Comparison of ENCODE assay signal across 18 cellular contexts in the genomic region with DNA sequence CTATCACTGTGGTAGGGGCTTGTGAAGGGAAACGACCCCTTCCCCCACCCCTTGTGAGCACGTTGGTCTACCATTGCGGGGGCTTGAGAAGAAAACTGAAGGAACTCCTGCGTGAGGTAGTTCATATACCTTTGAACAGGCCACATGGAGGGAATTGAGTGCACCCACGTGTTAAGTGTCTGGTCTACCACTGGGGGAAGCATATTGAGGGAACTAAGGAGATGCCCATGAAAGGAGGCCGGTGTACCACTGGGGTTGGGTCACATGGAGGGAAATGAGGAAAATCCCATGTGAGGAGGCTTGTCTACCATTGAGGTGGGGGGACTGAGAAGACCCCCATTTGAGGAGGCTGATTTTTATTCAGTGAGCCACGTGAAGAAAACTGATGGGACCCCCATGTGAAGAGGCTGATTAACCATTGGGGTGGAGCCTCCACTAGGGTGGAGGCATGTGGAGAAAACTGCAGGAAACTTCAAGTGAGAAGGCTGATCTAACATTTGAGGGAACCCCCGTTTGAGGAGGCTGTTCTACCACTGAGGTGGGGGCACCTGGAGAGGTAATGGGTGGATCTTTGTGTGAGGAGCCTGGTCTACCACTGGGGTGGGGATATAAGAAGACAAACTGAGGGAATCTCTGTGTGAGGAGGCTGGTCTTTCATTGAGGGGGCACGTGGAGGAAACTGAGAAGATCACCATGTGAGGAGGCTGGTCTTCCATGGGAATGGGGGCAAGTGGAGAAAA.
DNase-seq lines count a peak whose midpoint lies in the region; ATAC-seq and TF ChIP-seq lines count a peak whose summit lies in the region.
"Had no signal": no experiment of that assay in that cellular context is flagged by ENCODE, and none has a peak within 500 bp of the region (broad histone marks: within the 10 kb centered on the region; RNA-seq: fewer than 3 reads in every experiment).

No MANE protein-coding gene starts in this region.

- no peaks in the 10 kb centered on the region for H3K36me3 Mint-ChIP-seq in progenitor cell of endocrine pancreas (ENCODE audit: insufficient read depth)
- H3K36me3 Mint-ChIP-seq: mesothelial cell of epicardium had no signal

- no peaks in the 10 kb centered on the region for H3K4me1 ChIP-seq in BE2C

- H3K36me3 ChIP-seq in BE2C: no peaks in the 10 kb centered on the region
- H3K36me3 ChIP-seq: thoracic aorta had no signal

- in situ Hi-C loops in ACHN (cut with HindIII; ENCODE audit: low pct_ligation_motif_present, low pct_unique_long_range_greater_than_20kb, low sequenced_read_pairs): no loop called here

- H3K4me3 Mint-ChIP-seq in progenitor cell of endocrine pancreas (ENCODE audit: low read depth): no peak overlapping the region
- H3K4me3 Mint-ChIP-seq: B cell; dendritic cell treated with granulocyte-macrophage colony-stimulating factor and Interleukin-4, amounts not matched to agents 40 ng/mL and 50 ng/mL, for 4 days; mesothelial cell of epicardium; nephron; stimulated activated naive B cell treated with anti-CD40 and anti-IgM and Interleukin-4, amounts not matched to agents 10 μg/mL and 1 μg/mL and 100 μg/mL, for 72 hours had no signal

- no peaks in the 10 kb centered on the region for H3K4me1 Mint-ChIP-seq in progenitor cell of endocrine pancreas (ENCODE audit: low read depth)
- H3K4me1 Mint-ChIP-seq: B cell; mesothelial cell of epicardium; nephron; stimulated activated naive B cell treated with anti-CD40 and anti-IgM and Interleukin-4, amounts not matched to agents 10 μg/mL and 1 μg/mL and 100 μg/mL, for 72 hours had no signal

- no peak overlapping the region for H3K27ac Mint-ChIP-seq in progenitor cell of endocrine pancreas
- H3K27ac Mint-ChIP-seq: B cell; dendritic cell treated with granulocyte-macrophage colony-stimulating factor and Interleukin-4, amounts not matched to agents 40 ng/mL and 50 ng/mL, for 4 days; mesothelial cell of epicardium; nephron; stimulated activated naive B cell treated with anti-CD40 and anti-IgM and Interleukin-4, amounts not matched to agents 10 μg/mL and 1 μg/mL and 100 μg/mL, for 72 hours had no signal

- no peak for TF ChIP-seq CTCF in progenitor cell of endocrine pancreas (IDR thresholded peaks at IDR 0.05; ENCODE audit: unreplicated experiment)
- no peak for TF ChIP-seq CTCF in BE2C (IDR thresholded peaks at IDR 0.05; ENCODE audit: low read depth, low read length)

- no peak overlapping the region for H3K4me3 ChIP-seq in BE2C (ENCODE audit: low read depth, low read length)
- H3K4me3 ChIP-seq: skin epidermis, thoracic aorta had no signal

- no peak for ATAC-seq in HG03520 (IDR thresholded peaks at IDR 0.05; ENCODE audit: unreplicated experiment)
- ATAC-seq: left colon; stimulated activated naive B cell treated with anti-CD40 and anti-IgM and Interleukin-4, amounts not matched to agents 10 μg/mL and 1 μg/mL and 100 μg/mL, for 72 hours had no signal

- H3K27me3 Mint-ChIP-seq in progenitor cell of endocrine pancreas: peaks cover 47% of the 10 kb centered on the region
- H3K27me3 Mint-ChIP-seq: dendritic cell treated with granulocyte-macrophage colony-stimulating factor and Interleukin-4, amounts not matched to agents 40 ng/mL and 50 ng/mL, for 4 days had no signal

- no peaks in the 10 kb centered on the region for H3K27me3 ChIP-seq in BE2C

- peak; percentile 9 for DNase-seq in activated CD4-positive, CD25-positive, alpha-beta regulatory T cell treated with anti-CD3 and anti-CD28 coated beads, Interleukin-2, amount 50 U/mL, for 72 hours
- DNase-seq in activated CD4-positive, CD25-positive, alpha-beta regulatory T cell (lab: John Stamatoyannopoulos, UW): no peak
- DNase-seq in stimulated activated CD4-positive, alpha-beta T cell treated with anti-CD3 and anti-CD28 coated beads, Interleukin-4, amount 100 ng/mL, for 24 hours: peak; percentile 2
- DNase-seq in stimulated activated CD4-positive, alpha-beta T cell treated with anti-CD3 and anti-CD28 coated beads, Interleukin-4, amount 100 ng/mL, for 1 hour: no peak
- DNase-seq in progenitor cell of endocrine pancreas (ENCODE audit: low spot score, unreplicated experiment) (peak; percentile 2), ACHN (no peak), BE2C (no peak)
- DNase-seq: left colon; NCI-H187; stimulated activated naive B cell treated with anti-CD40 and anti-IgM and Interleukin-4, amounts not matched to agents 10 μg/mL and 1 μg/mL and 100 μg/mL, for 72 hours; T-helper 9 cell had no signal

- peaks cover 52% of the 10 kb centered on the region for H3K9me3 Mint-ChIP-seq in progenitor cell of endocrine pancreas (ENCODE audit: low read depth)

- no peaks in the 10 kb centered on the region for H3K9me3 ChIP-seq in BE2C
- H3K9me3 ChIP-seq: thoracic aorta had no signal

Comparison
In these comparisons a context has a peak if more than half of its experiments do, and no peak if none do; other contexts are left out.
1. DNase-seq: peak in activated CD4-positive, CD25-positive, alpha-beta regulatory T cell treated with anti-CD3 and anti-CD28 coated beads, Interleukin-2, amount 50 U/mL, for 72 hours (single experiment), stimulated activated CD4-positive, alpha-beta T cell treated with anti-CD3 and anti-CD28 coated beads, Interleukin-4, amount 100 ng/mL, for 24 hours (single experiment) and progenitor cell of endocrine pancreas (single experiment); none in activated CD4-positive, CD25-positive, alpha-beta regulatory T cell (0 of 4), stimulated activated CD4-positive, alpha-beta T cell treated with anti-CD3 and anti-CD28 coated beads, Interleukin-4, amount 100 ng/mL, for 1 hour (single experiment), ACHN (single experiment) and BE2C (single experiment).